ENCODE assay signal across 12 cellular contexts in the genomic region with DNA sequence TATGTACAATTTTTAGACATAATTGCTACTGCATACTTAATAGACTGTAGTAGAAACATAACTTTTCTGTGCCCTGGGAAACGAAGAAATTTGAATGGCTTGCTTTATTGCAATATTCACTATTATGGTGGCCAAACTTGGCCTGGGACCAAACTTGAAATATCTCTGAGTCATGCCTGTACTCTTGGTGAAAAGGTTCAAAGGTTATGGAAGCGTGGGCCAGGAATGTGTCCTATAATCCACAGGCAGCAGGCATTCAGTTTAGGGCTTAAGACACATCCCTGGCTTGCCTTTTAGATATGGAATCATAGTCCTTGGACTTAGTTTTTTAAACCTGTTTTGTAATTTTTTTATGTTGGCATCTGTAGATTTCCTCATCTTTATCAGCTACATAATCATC.
DNase-seq lines count a peak whose midpoint lies in the region; ATAC-seq and TF ChIP-seq lines count a peak whose summit lies in the region.
"Had no signal": no experiment of that assay in that cellular context is flagged by ENCODE, and none has a peak within 500 bp of the region (broad histone marks: within the 10 kb centered on the region; RNA-seq: fewer than 3 reads in every experiment).

No MANE protein-coding gene starts in this region.

- H3K23ac ChIP-seq in IMR-90 (ENCODE audit: low read depth, low read length): no peak overlapping the region

- no peak overlapping the region for H3K4ac ChIP-seq in IMR-90 (ENCODE audit: low read depth, low read length)

- H3K36me3 Mint-ChIP-seq in activated CD8-positive, alpha-beta T cell treated with anti-CD3 and anti-CD28 coated beads, Interleukin-2, amount 10 ng/mL, durations not matched to agents 7 days and 5 days (ENCODE audit: low read depth): peaks cover 46% of the 10 kb centered on the region

- ATAC-seq in IMR-90 (ENCODE audit: low read depth) (peak; percentile 81), GM21737 (IDR thresholded peaks at IDR 0.05; ENCODE audit: unreplicated experiment) (no peak), GM21723 (IDR thresholded peaks at IDR 0.05; ENCODE audit: unreplicated experiment) (no peak)
- no peak for ATAC-seq in activated CD8-positive, alpha-beta T cell treated with anti-CD3 and anti-CD28 coated beads, Interleukin-2, amount 10 ng/mL, durations not matched to agents 7 days and 5 days

- H3K9me3 ChIP-seq in IMR-90 (ENCODE audit: control insufficient read depth, insufficient read depth, low read length): no peaks in the 10 kb centered on the region

- H3K9me1 ChIP-seq in IMR-90 (ENCODE audit: insufficient read depth, low read length): 0 out of 2 replicates have a peak, but pooled peaks cover 2% of the 10 kb centered on the region

- CTCF ChIA-PET in IMR-90 (lab: Yijun Ruan, JAX): no interaction called here
- CTCF ChIA-PET in activated CD8-positive, alpha-beta T cell treated with anti-CD3 and anti-CD28 coated beads, Interleukin-2, amount 10 ng/mL, durations not matched to agents 7 days and 5 days (lab: Charles Lee): interaction anchor here (2.1 to 2.9 kb wide), 5 partner anchors 17 to 122 kb away, joined by 10 to 25 read pairs (median 22); no protein-coding TSS in a partner anchor

- no peaks in the 10 kb centered on the region for H3K9me3 Mint-ChIP-seq in activated CD8-positive, alpha-beta T cell treated with anti-CD3 and anti-CD28 coated beads, Interleukin-2, amount 10 ng/mL, durations not matched to agents 7 days and 5 days (ENCODE audit: insufficient read depth)

- no peak for TF ChIP-seq RAD21 in IMR-90 (IDR thresholded peaks at IDR 0.05; ENCODE audit: low read length)

- TF ChIP-seq CTCF in IMR-90 (conservative IDR thresholded peaks at IDR 0.05; ENCODE audit: low read depth, low read length) (no peak), choroid plexus epithelial cell (conservative IDR thresholded peaks at IDR 0.05; ENCODE audit: low read depth, low read length) (no peak)

- no TSS peak for BruUV-seq in IMR-90 (replicated peaks; lab: Mats Ljungman, UMichigan)

- H3K4me3 ChIP-seq in IMR-90 (ENCODE audit: insufficient read depth, low read depth, low read length) (no peak overlapping the region), choroid plexus epithelial cell (ENCODE audit: low read depth, low read length) (no peak overlapping the region)

- dilution Hi-C loops in IMR-90 (cut with HindIII; ENCODE audit: low sequenced_read_pairs, unreplicated experiment): no loop called here

- no peak overlapping the region for H3K4me2 ChIP-seq in IMR-90 (ENCODE audit: low read depth, low read length)

- no peak overlapping the region for H4K8ac ChIP-seq in IMR-90 (ENCODE audit: low read depth in 2 of 2, low read length in 2 of 2)

- H3K18ac ChIP-seq in IMR-90 (ENCODE audit: low read depth, low read length): no peak overlapping the region

- H3K27me3 Mint-ChIP-seq in activated CD8-positive, alpha-beta T cell treated with anti-CD3 and anti-CD28 coated beads, Interleukin-2, amount 10 ng/mL, durations not matched to agents 7 days and 5 days (ENCODE audit: low read depth): no peaks in the 10 kb centered on the region
- H3K27me3 Mint-ChIP-seq: B cell had no signal

- no peak overlapping the region for H3K14ac ChIP-seq in IMR-90 (replicated peaks; ENCODE audit: low read depth, low read length)

- no peak for TF ChIP-seq POLR2A in IMR-90 (IDR thresholded peaks at IDR 0.05; ENCODE audit: low read depth, low read length)

- DNase-seq in AG08396 (ENCODE audit: low spot score): peak; percentile 55
- peak; percentile 85 for DNase-seq in IMR-90
- DNase-seq in choroid plexus epithelial cell (ENCODE audit: low read depth): peak; percentile 96
- DNase-seq in lung microvascular endothelial cell (ENCODE audit: low read depth in 2 of 2): peak; percentile 72 to 81
- no peak for DNase-seq in activated CD8-positive, alpha-beta T cell treated with anti-CD3 and anti-CD28 coated beads, Interleukin-2, amount 10 ng/mL, durations not matched to agents 7 days and 5 days
- DNase-seq in G401 (ENCODE audit: low spot score): no peak
- DNase-seq: NCI-H510A treated with DMSO at 0.1 percent for 48 hours, occipital lobe, T-helper 2 cell had no signal

- peaks cover 3% of the 10 kb centered on the region for H3K4me1 ChIP-seq in IMR-90 (ENCODE audit: control insufficient read depth, insufficient read depth, low read length)

- H3K27ac Mint-ChIP-seq in activated CD8-positive, alpha-beta T cell treated with anti-CD3 and anti-CD28 coated beads, Interleukin-2, amount 10 ng/mL, durations not matched to agents 7 days and 5 days: no peak overlapping the region
- H3K27ac Mint-ChIP-seq: B cell had no signal

- H2BK5ac ChIP-seq in IMR-90 (ENCODE audit: low read depth, low read length, poor library complexity, severe bottlenecking): no peak overlapping the region

- peaks cover 36% of the 10 kb centered on the region for H3K36me3 ChIP-seq in IMR-90 (ENCODE audit: control insufficient read depth, insufficient read depth, low read length)

- H3K56ac ChIP-seq in IMR-90 (ENCODE audit: extremely low read depth, insufficient read depth, low read length): no peak overlapping the region

- no CpG with 5 or more reads among the region's 2 CpGs for WGBS in IMR-90 (ENCODE audit: extremely low coverage in 2 of 2, insufficient read length in 1 of 2), 2 experiments

- POLR2A ChIA-PET in IMR-90 (lab: Charles Lee; ENCODE audit: unreplicated experiment): no interaction called here
- POLR2A ChIA-PET in activated CD8-positive, alpha-beta T cell treated with anti-CD3 and anti-CD28 coated beads, Interleukin-2, amount 10 ng/mL, durations not matched to agents 7 days and 5 days (lab: Charles Lee): no interaction called here

- intact Hi-C loops in IMR-90 (cut with micrococcal nuclease): no loop called here

- no peak overlapping the region for H4K5ac ChIP-seq in IMR-90 (ENCODE audit: low read depth, low read length)

- H2AK5ac ChIP-seq in IMR-90 (ENCODE audit: low read depth, low read length): no peak overlapping the region

- H2AK9ac ChIP-seq in IMR-90 (replicated peaks; ENCODE audit: low read depth, low read length, poor library complexity): no peak overlapping the region

- no peak overlapping the region for H2AFZ ChIP-seq in IMR-90 (replicated peaks; ENCODE audit: low read length, poor library complexity)

- no peaks in the 10 kb centered on the region for H3K79me1 ChIP-seq in IMR-90 (ENCODE audit: low read depth in 1 of 2, low read length in 2 of 2)

- H3K27me3 ChIP-seq in IMR-90 (ENCODE audit: control insufficient read depth, insufficient read depth, low read length): no peaks in the 10 kb centered on the region

- no peak overlapping the region for H3K9ac ChIP-seq in IMR-90 (ENCODE audit: low read depth, low read length)

- H3K4me3 Mint-ChIP-seq in activated CD8-positive, alpha-beta T cell treated with anti-CD3 and anti-CD28 coated beads, Interleukin-2, amount 10 ng/mL, durations not matched to agents 7 days and 5 days: no peak overlapping the region
- H3K4me3 Mint-ChIP-seq: B cell had no signal

- H4K91ac ChIP-seq in IMR-90 (ENCODE audit: insufficient read depth, low read depth, low read length): no peak overlapping the region

- no peak overlapping the region for H2BK15ac ChIP-seq in IMR-90 (ENCODE audit: low read depth, low read length)

- H3K27ac ChIP-seq in IMR-90 (ENCODE audit: insufficient read depth, low read length): no peak overlapping the region

- H3K4me1 Mint-ChIP-seq in activated CD8-positive, alpha-beta T cell treated with anti-CD3 and anti-CD28 coated beads, Interleukin-2, amount 10 ng/mL, durations not matched to agents 7 days and 5 days (ENCODE audit: low read depth): peaks cover 9% of the 10 kb centered on the region
- H3K4me1 Mint-ChIP-seq: B cell had no signal

- no peak overlapping the region for H2BK120ac ChIP-seq in IMR-90 (ENCODE audit: low read depth, low read length)

- H4K20me1 ChIP-seq in IMR-90 (ENCODE audit: insufficient read depth, low read length): no peaks in the 10 kb centered on the region

- in situ Hi-C loops in IMR-90 (cut with MboI; ENCODE audit: low sequenced_read_pairs): no loop called here
- in situ Hi-C loops in G401 (cut with HindIII; ENCODE audit: low sequenced_read_pairs): no loop called here

- H2BK20ac ChIP-seq in IMR-90 (ENCODE audit: low read depth, low read length): no peak overlapping the region

TF ChIP-seq in IMR-90, 13 proteins besides CTCF, POLR2A, EP300 and RAD21:
- TF ChIP-seq MAFK (IDR thresholded peaks at IDR 0.05; ENCODE audit: low read depth, low read length) (no peak), CEBPB (IDR thresholded peaks at IDR 0.05; ENCODE audit: low read depth, low read length) (peak; percentile 40; the same call in 1 of the 2 replicates), NFE2L2 (IDR thresholded peaks at IDR 0.05; ENCODE audit: low read depth, low read length) (peak; percentile 36; the same call in 1 of the 2 replicates), FOS (IDR thresholded peaks at IDR 0.05; ENCODE audit: low read depth, low read length) (peak; percentile 17; the same call in 1 of the 2 replicates), SMC3 (IDR thresholded peaks at IDR 0.05; ENCODE audit: low read depth, low read length) (no peak; the same call in 1 of the 2 replicates)

Comparison
In these comparisons a context has a peak if more than half of its experiments do, and no peak if none do; other contexts are left out.
1. DNase-seq: peak in AG08396 (single experiment), IMR-90 (single experiment), choroid plexus epithelial cell (single experiment) and lung microvascular endothelial cell (2 of 2); none in activated CD8-positive, alpha-beta T cell treated with anti-CD3 and anti-CD28 coated beads, Interleukin-2, amount 10 ng/mL, durations not matched to agents 7 days and 5 days (single experiment) and G401 (single experiment).